In genomic region chr6:142279350-142280180, GRCh38 we compare ENCODE assay signal across 1 cellular context.
TF ChIP-seq lines count a peak whose summit lies in the region.

No MANE protein-coding gene starts in this region.

TF ChIP-seq in K562, 482 proteins besides CTCF, POLR2A, EP300 and RAD21:
- TF ChIP-seq CEBPB (tag; IDR thresholded peaks at IDR 0.05): 0 out of 2 replicates have a peak, but pooled peaks have one; percentile 19
- TF ChIP-seq USF2 (CRISPR knock-in tag; IDR thresholded peaks at IDR 0.05): no peak
- TF ChIP-seq CEBPG (CRISPR knock-in tag; IDR thresholded peaks at IDR 0.05): no peak
- TF ChIP-seq CEBPG (tag; conservative IDR thresholded peaks at IDR 0.05 in 1 of 2, IDR thresholded peaks at IDR 0.05 in 1 of 2): peak in 1 of 2 experiments; percentile 53; a peak in 2 of 4 replicates
